Comparison of ENCODE assay signal across 8 cellular contexts in genomic region chr16:20901441-20902112, GRCh38. TPM values are rescaled to one million over a fixed set of nuclear protein-coding genes. Genes with fewer than 3 reads are reported as not detected.
DNase-seq lines count a peak whose midpoint lies in the region; ATAC-seq and TF ChIP-seq lines count a peak whose summit lies in the region.

No MANE protein-coding gene starts in this region.

- CTCF ChIA-PET in PC-9 (lab: Charles Lee), result no interaction called here

- peak overlapping the region; percentile 66 for H2AFZ ChIP-seq in PC-9

- intact Hi-C loops in PC-9 (cut with micrococcal nuclease; ENCODE audit: unreplicated experiment), result loop anchor here (1.0 to 5.0 kb wide), 5 partner anchors 10 to 401 kb away; partner anchors contain the start of genes ERI2 and REXO5
- intact Hi-C loops in ascending aorta (cut with DNase I), result loop anchor here (2.0 to 5.0 kb wide), 6 partner anchors 21 to 1291 kb away; partner anchors contain the start of genes LDAF1 and THUMPD1

- H3K27ac ChIP-seq in PC-9 (peak overlapping the region; percentile 99), ascending aorta (peak overlapping the region; percentile 96 to 100), right atrium auricular region (peak overlapping the region; percentile 96 to 99)

- POLR2A ChIA-PET in PC-9 (lab: Charles Lee; ENCODE audit: unreplicated experiment), result no interaction called here

- H3K27me3 ChIP-seq in PC-9 (ENCODE audit: insufficient read depth, low read depth), result no peaks in the 10 kb centered on the region
- H3K27me3 ChIP-seq in ascending aorta, result no peaks in the 10 kb centered on the region
- no peaks in the 10 kb centered on the region for H3K27me3 ChIP-seq in right atrium auricular region

- H3K9me2 ChIP-seq in PC-9 (ENCODE audit: insufficient read depth), result no peaks in the 10 kb centered on the region

- H3K9me3 Mint-ChIP-seq in progenitor cell of endocrine pancreas (ENCODE audit: low read depth), result no peaks in the 10 kb centered on the region

- DNase-seq in GF-D8 (lab: John Stamatoyannopoulos, UW) (peak; percentile 44), PC-9 (peak; percentile 87 to 97), ascending aorta (ENCODE audit: low spot score in 2 of 2) (peak in 1 of 2 donors; percentile 81), right atrium auricular region (ENCODE audit: low spot score) (peak; percentile 71), progenitor cell of endocrine pancreas (ENCODE audit: low spot score, unreplicated experiment) (peak; percentile 26), GM19240 (ENCODE audit: insufficient read length, low spot score) (no peak)

- no peaks in the 10 kb centered on the region; the same call in 1 of the 2 replicates for H4K20me1 ChIP-seq in PC-9 (ENCODE audit: insufficient read depth)

- TSS peak; percentile 45 for BruUV-seq in PC-9 (replicated peaks; lab: Mats Ljungman, UMichigan)

- H3K27me3 Mint-ChIP-seq in progenitor cell of endocrine pancreas, result no peaks in the 10 kb centered on the region

- H3K9me3 ChIP-seq in PC-9 (ENCODE audit: insufficient read depth, low read depth), result no peaks in the 10 kb centered on the region
- H3K9me3 ChIP-seq in ascending aorta, result no peaks in the 10 kb centered on the region
- no peaks in the 10 kb centered on the region for H3K9me3 ChIP-seq in right atrium auricular region

- peaks cover 57% of the 10 kb centered on the region for H3F3A ChIP-seq in PC-9 (ENCODE audit: insufficient read depth, low read depth)

- peak overlapping the region; percentile 96 for H3K4me2 ChIP-seq in PC-9

- peak overlapping the region; percentile 89 for H3K4me3 Mint-ChIP-seq in progenitor cell of endocrine pancreas (ENCODE audit: low read depth)

- H3K27ac Mint-ChIP-seq in progenitor cell of endocrine pancreas, result peak overlapping the region; percentile 97

- H3K36me3 ChIP-seq in PC-9 (ENCODE audit: low read depth) (peaks cover 17% of the 10 kb centered on the region; the same call in 1 of the 2 replicates), ascending aorta (peaks cover 0 to 8% of the 10 kb centered on the region in 2 donors), right atrium auricular region (peaks cover 9% of the 10 kb centered on the region)

- H3K4me1 Mint-ChIP-seq in progenitor cell of endocrine pancreas (ENCODE audit: low read depth), result peaks cover 73% of the 10 kb centered on the region

- ATAC-seq in HG02588 (IDR thresholded peaks at IDR 0.05; ENCODE audit: unreplicated experiment), result peak; percentile 28
- no peak for ATAC-seq in HG03039 (IDR thresholded peaks at IDR 0.05; ENCODE audit: unreplicated experiment)

- peaks cover 75% of the 10 kb centered on the region for H3K79me2 ChIP-seq in PC-9 (ENCODE audit: low read depth)

- TF ChIP-seq CTCF in PC-9 (conservative IDR thresholded peaks at IDR 0.05) (no peak), ascending aorta (IDR thresholded peaks at IDR 0.05) (no peak), right atrium auricular region (IDR thresholded peaks at IDR 0.05) (no peak), progenitor cell of endocrine pancreas (IDR thresholded peaks at IDR 0.05; ENCODE audit: unreplicated experiment) (no peak)

- H3K4me3 ChIP-seq in PC-9 (peak overlapping the region; percentile 84), ascending aorta (peak overlapping the region; percentile 80 to 93), right atrium auricular region (peak overlapping the region; percentile 68 to 89)

- peaks cover 75% of the 10 kb centered on the region for H3K4me1 ChIP-seq in PC-9 (replicated peaks; ENCODE audit: insufficient read depth)
- H3K4me1 ChIP-seq in ascending aorta, result peaks cover 19 to 63% of the 10 kb centered on the region in 2 donors
- peaks cover 0 to 83% of the 10 kb centered on the region in 2 donors for H3K4me1 ChIP-seq in right atrium auricular region

- peaks cover 4% of the 10 kb centered on the region for H3K36me3 Mint-ChIP-seq in progenitor cell of endocrine pancreas (ENCODE audit: insufficient read depth)

RNA-seq across cellular contexts. Expression of gene LYRM1, which starts 1.0 kb away (rescaled TPM):
- total RNA-seq in PC-9 (2021) (32.2 and 51.7 TPM in 2 replicates), ascending aorta (3.9 TPM), right atrium auricular region (10 to 100 TPM; 54.2 to 58.7 TPM), progenitor cell of endocrine pancreas (32.5 and 34.2 TPM in 2 replicates)

RNA-seq across cellular contexts. Expression of gene DCUN1D3, which starts 1.4 kb away (rescaled TPM):
- total RNA-seq in PC-9 (2021), result 11.8 and 14.6 TPM in 2 replicates
- 9.8 TPM for total RNA-seq in ascending aorta
- 10 to 100 TPM in 1 of 2 donors, 1 to 10 TPM in 1; 10.0 to 13.4 TPM for total RNA-seq in right atrium auricular region
- total RNA-seq in progenitor cell of endocrine pancreas, result 23.2 and 24.2 TPM in 2 replicates
